8 cellular contexts compared by ENCODE assay signal in the genomic region with DNA sequence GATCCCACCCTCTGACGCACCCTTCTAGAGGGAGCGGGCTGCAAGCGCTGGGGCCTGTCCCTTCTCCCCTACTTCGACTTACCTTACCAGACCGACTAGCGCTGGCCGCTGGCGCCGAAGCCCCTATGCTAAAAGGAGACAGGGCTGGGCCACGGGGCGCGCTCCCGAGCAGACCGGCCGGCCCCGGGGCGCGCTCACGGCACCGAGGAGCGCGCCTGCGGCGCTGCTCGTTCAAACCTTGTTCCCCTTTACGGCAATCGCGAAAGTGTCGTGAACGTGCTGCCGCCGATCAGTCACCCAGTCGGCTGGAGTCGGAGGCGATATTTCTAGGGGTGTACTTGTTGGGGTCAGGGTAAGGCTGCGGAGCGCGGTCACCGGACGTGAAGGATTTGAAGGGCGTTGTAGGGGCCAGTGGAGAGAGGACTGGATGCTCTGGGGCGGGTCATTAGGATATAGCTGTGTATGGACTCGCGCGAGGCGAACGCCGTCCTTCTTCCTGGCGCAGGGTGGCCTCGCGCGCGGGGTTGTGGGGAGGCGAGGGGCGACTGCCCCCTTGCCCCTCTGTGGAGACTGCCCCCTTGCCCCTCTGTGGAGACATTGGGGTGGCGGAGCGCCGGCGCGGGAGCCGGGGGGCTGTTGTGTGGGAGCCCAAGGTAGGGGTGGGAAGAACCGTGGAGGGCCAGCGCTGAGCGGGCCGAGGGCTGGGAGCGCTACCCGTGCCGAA. TPM values are rescaled to one million over a fixed set of nuclear protein-coding genes. Genes with fewer than 3 reads are reported as not detected.
DNase-seq lines count a peak whose midpoint lies in the region; ATAC-seq and TF ChIP-seq lines count a peak whose summit lies in the region.

A gene (plus strand): TSS at position 268 of the 724 bp plus-strand sequence. CDS start 7,492 bp downstream, outside the sequence.
A gene (minus strand): TSS at position 138 of the 724 bp plus-strand sequence. CDS start 8,539 bp downstream, outside the sequence.

- H3K4me2 ChIP-seq in parathyroid adenoma (ENCODE audit: low read length): peak within 1 kb of the TSS; percentile 55

- peaks cover 55% of the 10 kb centered on the region for H3K4me1 Mint-ChIP-seq in activated naive CD8-positive, alpha-beta T cell treated with anti-CD3 and anti-CD28 coated beads, Interleukin-2, amount 50 U/mL, for 24 hours

- H3K4me3 Mint-ChIP-seq in activated naive CD8-positive, alpha-beta T cell treated with anti-CD3 and anti-CD28 coated beads, Interleukin-2, amount 50 U/mL, for 24 hours: peak within 1 kb of the TSS; percentile 99

- H3K4me1 ChIP-seq in parathyroid adenoma (no peaks in the 10 kb centered on the region), tibial artery (peaks cover 0 to 27% (median 18%) of the 10 kb centered on the region in 4 donors)

- intact Hi-C loops in cardiac septum (cut with DNase I): loop anchor here (5.0 kb wide), 1 partner anchor 178 kb away; a partner anchor contains a TSS
- intact Hi-C loops in tibial artery (cut with DNase I; ENCODE audit: low total_unique reads): no loop called here

- H3K27ac ChIP-seq in parathyroid adenoma: peak within 1 kb of the TSS; percentile 73
- H3K27ac ChIP-seq in tibial artery: peak within 1 kb of the TSS; percentile 95 to 96

- H3K27me3 ChIP-seq in parathyroid adenoma (ENCODE audit: control insufficient read depth, insufficient read depth, low read length) (no peaks in the 10 kb centered on the region), tibial artery (no peaks in the 10 kb centered on the region)

- peak within 1 kb of the TSS; percentile 89 for H2AFZ ChIP-seq in parathyroid adenoma

- no peaks in the 10 kb centered on the region for H3K27me3 Mint-ChIP-seq in activated naive CD8-positive, alpha-beta T cell treated with anti-CD3 and anti-CD28 coated beads, Interleukin-2, amount 50 U/mL, for 24 hours

- peaks cover 25% of the 10 kb centered on the region for H3K36me3 Mint-ChIP-seq in activated naive CD8-positive, alpha-beta T cell treated with anti-CD3 and anti-CD28 coated beads, Interleukin-2, amount 50 U/mL, for 24 hours (ENCODE audit: low read depth)

- H3K36me3 ChIP-seq in parathyroid adenoma (ENCODE audit: control insufficient read depth, insufficient read depth, low read length): no peaks in the 10 kb centered on the region
- peaks cover 0 to 10% (median 0%) of the 10 kb centered on the region in 3 donors for H3K36me3 ChIP-seq in tibial artery

- peaks cover 7% of the 10 kb centered on the region for H3K79me2 ChIP-seq in parathyroid adenoma

- H3K4me3 ChIP-seq in GM12875 (ENCODE audit: low read depth, low read length) (peak within 1 kb of the TSS; percentile 82), parathyroid adenoma (ENCODE audit: low read depth, low read length) (peak within 1 kb of the TSS; percentile 72), tibial artery (peak within 1 kb of the TSS; percentile 92 to 94)

- peak within 1 kb of the TSS; percentile 53 for H3K9ac ChIP-seq in parathyroid adenoma

- DNase-seq in NCI-H1417 (lab: John Stamatoyannopoulos, UW) (peak; percentile 94 to 96 (median 96)), SW480 (ENCODE audit: low spot score) (peak; percentile 93), cardiac septum (ENCODE audit: low spot score) (peak; percentile 97), tibial artery (peak; percentile 96 to 97)
- peak; percentile 94 for DNase-seq in activated naive CD8-positive, alpha-beta T cell treated with anti-CD3 and anti-CD28 coated beads, Interleukin-2, amount 50 U/mL, for 24 hours

- no peaks in the 10 kb centered on the region for H3K9me3 Mint-ChIP-seq in activated naive CD8-positive, alpha-beta T cell treated with anti-CD3 and anti-CD28 coated beads, Interleukin-2, amount 50 U/mL, for 24 hours

- H3K9me3 ChIP-seq in parathyroid adenoma (ENCODE audit: control insufficient read depth, low read length) (no peaks in the 10 kb centered on the region), tibial artery (no peaks in the 10 kb centered on the region)

- ATAC-seq in HG02763 (IDR thresholded peaks at IDR 0.05; ENCODE audit: unreplicated experiment): peak; percentile 67
- ATAC-seq in activated naive CD8-positive, alpha-beta T cell treated with anti-CD3 and anti-CD28 coated beads, Interleukin-2, amount 50 U/mL, for 24 hours: peak; percentile 92

- no peak for TF ChIP-seq CTCF in GM12875 (IDR thresholded peaks at IDR 0.05; ENCODE audit: borderline replicate concordance, insufficient read depth, low read depth, low read length)
- TF ChIP-seq CTCF in parathyroid adenoma (IDR thresholded peaks at IDR 0.05): no peak
- TF ChIP-seq CTCF in tibial artery (IDR thresholded peaks at IDR 0.05): no peak

- H3K27ac Mint-ChIP-seq in activated naive CD8-positive, alpha-beta T cell treated with anti-CD3 and anti-CD28 coated beads, Interleukin-2, amount 50 U/mL, for 24 hours: peak within 1 kb of the TSS; percentile 97

RNA-seq across cellular contexts. Expression of the first gene that starts in this region (rescaled TPM):
- total RNA-seq in cardiac septum: 14.3 TPM

RNA-seq across cellular contexts. Expression of the second gene that starts in this region (rescaled TPM):
- 26.1 TPM for total RNA-seq in cardiac septum

Comparison
In these comparisons a context has a peak if more than half of its experiments do, and no peak if none do; other contexts are left out.
1. Peak in every context shown above with its lines: DNase-seq, ATAC-seq, H3K4me3 ChIP-seq and H3K27ac ChIP-seq.